In the genomic region with DNA sequence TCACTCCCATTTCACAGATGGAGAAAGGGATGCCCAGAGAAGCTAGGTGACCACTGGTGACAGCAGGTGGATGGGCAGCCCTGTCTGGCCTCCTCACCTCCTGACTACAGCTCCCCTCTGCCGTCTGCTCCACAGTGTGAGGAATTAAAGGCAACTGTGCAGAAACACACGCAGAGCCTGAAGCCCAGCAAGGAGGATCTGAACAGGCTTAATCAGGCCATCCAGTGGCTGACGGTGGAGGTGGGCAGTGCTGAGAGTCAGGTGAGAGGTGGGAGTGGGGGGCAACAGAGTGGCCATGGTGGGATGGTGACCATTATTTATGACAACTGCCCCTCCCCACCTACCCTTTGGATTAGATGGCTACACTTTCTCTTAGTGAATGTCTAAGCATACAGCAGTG, we compare ENCODE assay signal across 20 cellular contexts. TPM values are rescaled to one million over a fixed set of nuclear protein-coding genes. Genes with fewer than 3 reads are reported as not detected.
DNase-seq lines count a peak whose midpoint lies in the region; ATAC-seq, FAIRE-seq and TF ChIP-seq lines count a peak whose summit lies in the region.
"Had no signal": no experiment of that assay in that cellular context is flagged by ENCODE, and none has a peak within 500 bp of the region (broad histone marks: within the 10 kb centered on the region; RNA-seq: fewer than 3 reads in every experiment).

No MANE protein-coding gene starts in this region.

- no peaks in the 10 kb centered on the region for H3K36me3 ChIP-seq in PC-9 (ENCODE audit: low read depth)
- H3K36me3 ChIP-seq: BLaER1 had no signal

- peak; percentile 73 for FAIRE-seq in A549 (lab: Jason Lieb, UNC)
- FAIRE-seq: H54, HepG2, HTR-8/SVneo had no signal

- H2AFZ ChIP-seq in PC-9: no peak overlapping the region
- H2AFZ ChIP-seq: GM23248 had no signal

- peak; percentile 4 for DNase-seq in activated CD4-positive, CD25-positive, alpha-beta regulatory T cell treated with anti-CD3 and anti-CD28 coated beads, Interleukin-2, amount 50 U/mL, for 72 hours
- no peak for DNase-seq in activated CD4-positive, CD25-positive, alpha-beta regulatory T cell (lab: John Stamatoyannopoulos, UW)
- no peak for DNase-seq in A549 (ENCODE audit: low read depth in 1 of 2, low spot score in 1 of 2)
- DNase-seq in islet precursor cell: peak; percentile 42
- peak; percentile 72 for DNase-seq in osteocyte (ENCODE audit: extremely low spot score, unreplicated experiment)
- DNase-seq in NK-92 (lab: John Stamatoyannopoulos, UW; ENCODE audit: unreplicated experiment): no peak
- no peak for DNase-seq in caudate nucleus (lab: John Stamatoyannopoulos, UW)
- no peak for DNase-seq in PC-9
- DNase-seq: AML-193; Caco-2; CD8-positive, alpha-beta memory T cell; DND-41; GDM1; GM23248 had no signal

- H3K9me3 Mint-ChIP-seq in osteocyte (ENCODE audit: unreplicated experiment): no peaks in the 10 kb centered on the region
- H3K9me3 Mint-ChIP-seq: CD8-positive, alpha-beta memory T cell had no signal

- H3K4me3 Mint-ChIP-seq in osteocyte (ENCODE audit: unreplicated experiment): no peak overlapping the region
- H3K4me3 Mint-ChIP-seq: CD8-positive, alpha-beta memory T cell had no signal

- H3K4me3 ChIP-seq in A549: no peak overlapping the region
- H3K4me3 ChIP-seq in PC-9: no peak overlapping the region
- H3K4me3 ChIP-seq: BLaER1, GM23248 had no signal

- no peak overlapping the region for H3K27ac Mint-ChIP-seq in osteocyte (ENCODE audit: unreplicated experiment)
- H3K27ac Mint-ChIP-seq: CD8-positive, alpha-beta memory T cell had no signal

- CTCF ChIA-PET in A549 (lab: Yijun Ruan, JAX) (interaction anchor here (0.6 to 15.3 kb wide), 8 partner anchors 10 to 604 kb away, joined by 3 to 387 read pairs (median 6); a partner anchor contains a TSS), PC-9 (lab: Charles Lee) (no interaction called here)

- no peak for TF ChIP-seq CTCF in A549 (IDR thresholded peaks at IDR 0.05)
- TF ChIP-seq CTCF in osteocyte (IDR thresholded peaks at IDR 0.05): no peak
- no peak for TF ChIP-seq CTCF in PC-9 (conservative IDR thresholded peaks at IDR 0.05)

- H4K20me1 ChIP-seq in PC-9 (ENCODE audit: insufficient read depth): no peaks in the 10 kb centered on the region
- H4K20me1 ChIP-seq: BLaER1 had no signal

- no TSS peak for BruUV-seq in PC-9 (replicated peaks; lab: Mats Ljungman, UMichigan)

- H3K27me3 ChIP-seq in PC-9 (ENCODE audit: insufficient read depth, low read depth): no peaks in the 10 kb centered on the region

- peak overlapping the region; percentile 96 to 100 for H3K27ac ChIP-seq in A549
- H3K27ac ChIP-seq in caudate nucleus (ENCODE audit: low read depth, low read length): no peak overlapping the region
- no peak overlapping the region for H3K27ac ChIP-seq in PC-9
- H3K27ac ChIP-seq: 22Rv1, BLaER1, GM23248 had no signal

- intact Hi-C loops in PC-9 (cut with micrococcal nuclease; ENCODE audit: unreplicated experiment): no loop called here

- H3K4me2 ChIP-seq in A549 (no peak overlapping the region), PC-9 (no peak overlapping the region)
- H3K4me2 ChIP-seq: BLaER1 had no signal

- ATAC-seq in A549: no peak
- ATAC-seq: HCT116, HepG2 had no signal

- H3K79me2 ChIP-seq in PC-9 (ENCODE audit: low read depth): no peaks in the 10 kb centered on the region

- peaks cover 14% of the 10 kb centered on the region for H3K27me3 Mint-ChIP-seq in osteocyte (ENCODE audit: unreplicated experiment)

- TF ChIP-seq EP300 in A549 (IDR thresholded peaks at IDR 0.05): no peak

- no peak for TF ChIP-seq POLR2A in A549 (IDR thresholded peaks at IDR 0.05; ENCODE audit: low read length)

- H3F3A ChIP-seq in PC-9 (ENCODE audit: insufficient read depth, low read depth): peaks cover 25% of the 10 kb centered on the region

- peaks cover 5% of the 10 kb centered on the region; the same call in 2 of the 3 replicates for H3K9me3 ChIP-seq in A549
- no peaks in the 10 kb centered on the region for H3K9me3 ChIP-seq in PC-9 (ENCODE audit: insufficient read depth, low read depth)
- H3K9me3 ChIP-seq: BLaER1, Caco-2 had no signal

- H3K4me1 ChIP-seq in A549: peaks cover 52% of the 10 kb centered on the region
- H3K4me1 ChIP-seq in PC-9 (replicated peaks; ENCODE audit: insufficient read depth): peaks cover 37% of the 10 kb centered on the region

- POLR2A ChIA-PET in A549 (lab: Yijun Ruan, JAX) (interaction anchor here (0.6 to 11.7 kb wide), 3 partner anchors 24 to 213 kb away, joined by 3 to 383 read pairs (median 3); no protein-coding TSS in a partner anchor), PC-9 (lab: Charles Lee; ENCODE audit: unreplicated experiment) (no interaction called here)

- no peaks in the 10 kb centered on the region for H3K36me3 Mint-ChIP-seq in osteocyte (ENCODE audit: unreplicated experiment)
- H3K36me3 Mint-ChIP-seq: CD8-positive, alpha-beta memory T cell had no signal

- peaks cover 35% of the 10 kb centered on the region for H3K4me1 Mint-ChIP-seq in osteocyte (ENCODE audit: unreplicated experiment)

- H3K9me2 ChIP-seq in PC-9 (ENCODE audit: insufficient read depth): no peaks in the 10 kb centered on the region

- no peak for TF ChIP-seq RAD21 in A549 (conservative IDR thresholded peaks at IDR 0.05 in 1 of 2, IDR thresholded peaks at IDR 0.05 in 1 of 2)

- 90% methylated on average over 3 of the region's 3 CpGs for WGBS in A549 (ENCODE audit: missing lambda C conversion rate)

TF ChIP-seq in A549, 52 proteins besides CTCF, POLR2A, EP300 and RAD21:
- TF ChIP-seq GATA3 (IDR thresholded peaks at IDR 0.05; ENCODE audit: borderline replicate concordance) (no peak), ZFP36 (IDR thresholded peaks at IDR 0.05; ENCODE audit: borderline replicate concordance, partially characterized antibody) (no peak), EHF (CRISPR knock-in tag; IDR thresholded peaks at IDR 0.05) (no peak), JUN (IDR thresholded peaks at IDR 0.05) (no peak), ZNF302 (CRISPR knock-in tag; IDR thresholded peaks at IDR 0.05) (no peak), HOXB13 (CRISPR knock-in tag; IDR thresholded peaks at IDR 0.05; ENCODE audit: low read depth) (no peak), ESRRA (IDR thresholded peaks at IDR 0.05; ENCODE audit: borderline replicate concordance, low read length) (no peak), RCOR1 (IDR thresholded peaks at IDR 0.05; ENCODE audit: low read depth, low read length) (no peak), BHLHE40 (IDR thresholded peaks at IDR 0.05; ENCODE audit: low read depth, low read length) (no peak), CBX8 (IDR thresholded peaks at IDR 0.05) (no peak), EHMT2 (IDR thresholded peaks at IDR 0.05; ENCODE audit: low read depth) (no peak), CHD2 (IDR thresholded peaks at IDR 0.05; ENCODE audit: low read length, partially characterized antibody) (no peak), ZC3H11A (IDR thresholded peaks at IDR 0.05) (no peak), SREBF2 (IDR thresholded peaks at IDR 0.05) (no peak), POLR2AphosphoS2 (conservative IDR thresholded peaks at IDR 0.05; ENCODE audit: low read length) (no peak)
TF ChIP-seq in A549: peak in this region for 0.

RNA-seq across cellular contexts. Expression of a gene that starts 1.2 kb away (rescaled TPM):
- polyA plus RNA-seq in A549 (2011; rRNA removed) (23.5 and 43.0 TPM in 2 replicates), A549 (2017; fragmentation: RNase III; extraction: RNeasy Plus Mini Kit Qiagen cat#74134 plus additional on column Dnase treatment) (331 to 441 TPM (median 378 TPM) in 3 replicates)
- polyA plus RNA-seq in A549 (2012; cell fraction: cytosol; rRNA removed): 10.6 and 13.1 TPM in 2 replicates
- polyA plus RNA-seq in A549 (2012; cell fraction: nucleus; rRNA removed): 73.1 and 148 TPM in 2 replicates
- polyA minus RNA-seq in A549 (2011; rRNA and poly(A)+ RNA removed): 4.4 and 5.3 TPM in 2 replicates
- total RNA-seq in osteocyte (0.24 TPM in 2 replicates), PC-9 (2021) (2.7 and 5.7 TPM in 2 replicates)
- total RNA-seq: Caco-2, HepG2 had no signal
- polyA plus RNA-seq: CD8-positive, alpha-beta memory T cell; HepG2 had no signal

RNA-seq across cellular contexts. Expression of a gene that starts 15.6 kb away (rescaled TPM):
- polyA plus RNA-seq in A549 (2011; rRNA removed) (1,799 and 1,935 TPM in 2 replicates), A549 (2017; fragmentation: RNase III; extraction: RNeasy Plus Mini Kit Qiagen cat#74134 plus additional on column Dnase treatment) (3,419 to 3,643 TPM (median 3,445 TPM) in 3 replicates)
- 4,307 and 4,853 TPM in 2 replicates for polyA plus RNA-seq in A549 (2012; cell fraction: cytosol; rRNA removed)
- 4,173 and 4,472 TPM in 2 replicates for polyA plus RNA-seq in A549 (2012; cell fraction: nucleus; rRNA removed)
- polyA minus RNA-seq in A549 (2011; rRNA and poly(A)+ RNA removed): 632 and 835 TPM in 2 replicates
- total RNA-seq in osteocyte (0.50 and 0.83 TPM in 2 replicates), PC-9 (2021) (2.5 and 4.3 TPM in 2 replicates)
- total RNA-seq: CD8-positive, alpha-beta memory T cell; HepG2 had no signal
- polyA plus RNA-seq: CD8-positive, alpha-beta memory T cell; HepG2 had no signal

RNA-seq across cellular contexts. Expression of a gene that starts 42.6 kb away (rescaled TPM):
- polyA plus RNA-seq in A549 (2011; rRNA removed) (2,033 and 2,623 TPM in 2 replicates), A549 (2017; fragmentation: RNase III; extraction: RNeasy Plus Mini Kit Qiagen cat#74134 plus additional on column Dnase treatment) (3,055 to 3,652 TPM (median 3,189 TPM) in 3 replicates)
- polyA plus RNA-seq in A549 (2012; cell fraction: cytosol; rRNA removed): 5,680 and 6,103 TPM in 2 replicates
- polyA plus RNA-seq in A549 (2012; cell fraction: nucleus; rRNA removed): 6,979 and 9,418 TPM in 2 replicates
- 2,472 and 2,922 TPM in 2 replicates for polyA minus RNA-seq in A549 (2011; rRNA and poly(A)+ RNA removed)
- total RNA-seq in osteocyte (168 and 178 TPM in 2 replicates), PC-9 (2021) (3,783 and 4,555 TPM in 2 replicates)
- total RNA-seq: HepG2 had no signal
- polyA plus RNA-seq: CD8-positive, alpha-beta memory T cell had no signal

RNA-seq across cellular contexts. Expression of a gene that starts 45.5 kb away (rescaled TPM):
- 11.6 and 20.4 TPM in 2 replicates for polyA plus RNA-seq in A549 (2011; rRNA removed)
- polyA plus RNA-seq in A549 (2012; cell fraction: cytosol; rRNA removed): 2.3 TPM in 2 replicates
- 1.4 and 1.8 TPM in 2 replicates for polyA plus RNA-seq in A549 (2012; cell fraction: nucleus; rRNA removed)
- polyA plus RNA-seq in A549 (2017; fragmentation: RNase III; extraction: RNeasy Plus Mini Kit Qiagen cat#74134 plus additional on column Dnase treatment): 43.3 to 52.1 TPM (median 44.8 TPM) in 3 replicates
- polyA minus RNA-seq in A549 (2011; rRNA and poly(A)+ RNA removed): 3.5 and 4.8 TPM in 2 replicates
- not detected in 2 replicates for total RNA-seq in osteocyte
- 0.43 TPM in 1 of 2 replicates, not detected in the other for total RNA-seq in PC-9 (2021)
- total RNA-seq: Caco-2; CD8-positive, alpha-beta memory T cell; GM23248; HepG2 had no signal
- polyA plus RNA-seq: CD8-positive, alpha-beta memory T cell; GM23248; HepG2 had no signal

Comparison
In these comparisons a context has a peak if more than half of its experiments do, and no peak if none do; other contexts are left out.
1. DNase-seq: peak in activated CD4-positive, CD25-positive, alpha-beta regulatory T cell treated with anti-CD3 and anti-CD28 coated beads, Interleukin-2, amount 50 U/mL, for 72 hours (single experiment), islet precursor cell (single experiment) and osteocyte (single experiment); none in activated CD4-positive, CD25-positive, alpha-beta regulatory T cell (0 of 4), A549 (0 of 2), NK-92 (single experiment), caudate nucleus (0 of 61) and PC-9 (0 of 2).
2. H3K27ac ChIP-seq: peak in A549 (2 of 2); none in caudate nucleus (single experiment) and PC-9 (single experiment).
3. RNA of a gene that starts 42.6 kb away (total RNA-seq): 3,783 to 4,555 TPM in PC-9; 168 to 178 TPM in osteocyte; every median in the first group is over 10 times any median in the second.